Comparison of ENCODE assay signal across 8 cellular contexts in the genomic region with DNA sequence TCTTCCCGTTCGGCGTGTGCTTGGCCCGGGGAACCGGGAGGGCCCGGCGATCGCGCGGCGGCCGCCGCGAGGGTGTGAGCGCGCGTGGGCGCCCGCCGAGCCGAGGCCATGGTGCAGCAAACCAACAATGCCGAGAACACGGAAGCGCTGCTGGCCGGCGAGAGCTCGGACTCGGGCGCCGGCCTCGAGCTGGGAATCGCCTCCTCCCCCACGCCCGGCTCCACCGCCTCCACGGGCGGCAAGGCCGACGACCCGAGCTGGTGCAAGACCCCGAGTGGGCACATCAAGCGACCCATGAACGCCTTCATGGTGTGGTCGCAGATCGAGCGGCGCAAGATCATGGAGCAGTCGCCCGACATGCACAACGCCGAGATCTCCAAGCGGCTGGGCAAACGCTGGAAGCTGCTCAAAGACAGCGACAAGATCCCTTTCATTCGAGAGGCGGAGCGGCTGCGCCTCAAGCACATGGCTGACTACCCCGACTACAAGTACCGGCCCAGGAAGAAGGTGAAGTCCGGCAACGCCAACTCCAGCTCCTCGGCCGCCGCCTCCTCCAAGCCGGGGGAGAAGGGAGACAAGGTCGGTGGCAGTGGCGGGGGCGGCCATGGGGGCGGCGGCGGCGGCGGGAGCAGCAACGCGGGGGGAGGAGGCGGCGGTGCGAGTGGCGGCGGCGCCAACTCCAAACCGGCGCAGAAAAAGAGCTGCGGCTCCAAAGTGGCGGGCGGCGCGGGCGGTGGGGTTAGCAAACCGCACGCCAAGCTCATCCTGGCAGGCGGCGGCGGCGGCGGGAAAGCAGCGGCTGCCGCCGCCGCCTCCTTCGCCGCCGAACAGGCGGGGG. TPM values are rescaled to one million over a fixed set of nuclear protein-coding genes. Genes with fewer than 3 reads are reported as not detected.
DNase-seq lines count a peak whose midpoint lies in the region; ATAC-seq and TF ChIP-seq lines count a peak whose summit lies in the region.

No MANE protein-coding gene starts in this region.

- H3K4ac ChIP-seq in mesendoderm (ENCODE audit: low read depth, low read length): peak overlapping the region; percentile 77

- H4K8ac ChIP-seq in mesendoderm (ENCODE audit: low read depth, low read length): no peak overlapping the region

- peaks cover 31% of the 10 kb centered on the region for H3K36me3 Mint-ChIP-seq in endothelial cell (ENCODE audit: low read depth, unreplicated experiment)
- H3K36me3 Mint-ChIP-seq in stimulated activated naive CD8-positive, alpha-beta T cell treated with anti-CD3 and anti-CD28 coated beads, Interleukin-15, Interleukin-2, amounts not matched to agents 100 ng/mL and 50 ng/mL, for 24 hours (ENCODE audit: low read depth): no peaks in the 10 kb centered on the region

- peak overlapping the region; percentile 98 for H3K56ac ChIP-seq in mesendoderm (ENCODE audit: low read length)

- H3K79me1 ChIP-seq in mesendoderm (ENCODE audit: low read length): no peaks in the 10 kb centered on the region

- peak overlapping the region; percentile 90 for H3K27ac Mint-ChIP-seq in endothelial cell (ENCODE audit: unreplicated experiment)
- peak overlapping the region; percentile 82 for H3K27ac Mint-ChIP-seq in stimulated activated naive CD8-positive, alpha-beta T cell treated with anti-CD3 and anti-CD28 coated beads, Interleukin-15, Interleukin-2, amounts not matched to agents 100 ng/mL and 50 ng/mL, for 24 hours

- no peaks in the 10 kb centered on the region for H3K4me1 ChIP-seq in mesendoderm (ENCODE audit: control insufficient read depth, low read depth, low read length)

- WGBS in mesendoderm (ENCODE audit: extremely low coverage, insufficient coverage, low lambda C conversion rate): no CpG with 5 or more reads among the region's 105 CpGs

- ATAC-seq in GM21529 (IDR thresholded peaks at IDR 0.05; ENCODE audit: unreplicated experiment): peak; percentile 30

- H3K27ac ChIP-seq in mesendoderm (ENCODE audit: low read depth, low read length): peak overlapping the region; percentile 79

- peak overlapping the region; percentile 98 for H3K4me3 Mint-ChIP-seq in endothelial cell (ENCODE audit: unreplicated experiment)
- H3K4me3 Mint-ChIP-seq in stimulated activated naive CD8-positive, alpha-beta T cell treated with anti-CD3 and anti-CD28 coated beads, Interleukin-15, Interleukin-2, amounts not matched to agents 100 ng/mL and 50 ng/mL, for 24 hours: peak overlapping the region; percentile 86

- no peak overlapping the region for H2BK120ac ChIP-seq in mesendoderm (ENCODE audit: low read depth, low read length)

- peak overlapping the region; percentile 93 for H2BK5ac ChIP-seq in mesendoderm (ENCODE audit: low read length)

- peak overlapping the region; percentile 89 for H3K4me3 ChIP-seq in mesendoderm (ENCODE audit: low read length)

- H2BK15ac ChIP-seq in mesendoderm (replicated peaks; ENCODE audit: low read depth): no peak overlapping the region

- H3K4me1 Mint-ChIP-seq in endothelial cell (ENCODE audit: unreplicated experiment): peaks cover 21% of the 10 kb centered on the region
- H3K4me1 Mint-ChIP-seq in stimulated activated naive CD8-positive, alpha-beta T cell treated with anti-CD3 and anti-CD28 coated beads, Interleukin-15, Interleukin-2, amounts not matched to agents 100 ng/mL and 50 ng/mL, for 24 hours (ENCODE audit: low read depth): peaks cover 35% of the 10 kb centered on the region

- DNase-seq in ELF-1 (ENCODE audit: low read depth, low spot score) (peak; percentile 42), LHCN-M2 (ENCODE audit: low read depth) (peak; percentile 66), endothelial cell (ENCODE audit: low spot score) (peak; percentile 38), mesendoderm (peak; percentile 68)
- peak; percentile 11 for DNase-seq in activated CD4-positive, alpha-beta T cell treated with anti-CD3 and anti-CD28 coated beads, Interleukin-2, amount 50 U/mL, for 1 hour
- DNase-seq in NK-92 treated with Interleukin-12 subunit alpha and Interleukin-12 subunit beta, amount 100 ng/mL, for 24 hours (lab: John Stamatoyannopoulos, UW): no peak

- peaks cover 46% of the 10 kb centered on the region for H3K79me2 ChIP-seq in mesendoderm (ENCODE audit: control insufficient read depth, insufficient read depth, low read length)

- H3K23ac ChIP-seq in mesendoderm (ENCODE audit: low read length): peak overlapping the region; percentile 95

- H3K27me3 ChIP-seq in mesendoderm (ENCODE audit: insufficient read depth, low read length, poor library complexity): no peaks in the 10 kb centered on the region

- H3K36me3 ChIP-seq in mesendoderm (ENCODE audit: control insufficient read depth, insufficient read depth, low read length): no peaks in the 10 kb centered on the region

- H3K27me3 Mint-ChIP-seq in endothelial cell (ENCODE audit: unreplicated experiment): peaks cover 11% of the 10 kb centered on the region
- peaks cover 49% of the 10 kb centered on the region for H3K27me3 Mint-ChIP-seq in stimulated activated naive CD8-positive, alpha-beta T cell treated with anti-CD3 and anti-CD28 coated beads, Interleukin-15, Interleukin-2, amounts not matched to agents 100 ng/mL and 50 ng/mL, for 24 hours

- H2AK5ac ChIP-seq in mesendoderm (ENCODE audit: low read length): no peak overlapping the region

- peak overlapping the region; percentile 98 for H3K9ac ChIP-seq in mesendoderm (ENCODE audit: low read length)

- H3K9me3 Mint-ChIP-seq in endothelial cell (ENCODE audit: unreplicated experiment): no peaks in the 10 kb centered on the region
- no peaks in the 10 kb centered on the region for H3K9me3 Mint-ChIP-seq in stimulated activated naive CD8-positive, alpha-beta T cell treated with anti-CD3 and anti-CD28 coated beads, Interleukin-15, Interleukin-2, amounts not matched to agents 100 ng/mL and 50 ng/mL, for 24 hours

- peak overlapping the region; percentile 18 for H3K4me2 ChIP-seq in mesendoderm (ENCODE audit: low read length)

- peak overlapping the region; percentile 94 for H3K18ac ChIP-seq in mesendoderm (ENCODE audit: low read length)

- H4K5ac ChIP-seq in mesendoderm (ENCODE audit: low read length): no peak overlapping the region

- no peak for TF ChIP-seq CTCF in endothelial cell (IDR thresholded peaks at IDR 0.05; ENCODE audit: unreplicated experiment)

RNA-seq across cellular contexts. Expression of a gene that starts 1.1 kb away (rescaled TPM):
- total RNA-seq in LHCN-M2 (2014; rRNA removed): 4.3 and 6.2 TPM in 2 replicates
- 3.3 TPM for polyA plus RNA-seq in LHCN-M2 (2012)
- total RNA-seq in endothelial cell (ENCODE audit: unreplicated experiment): 132 TPM
- polyA plus RNA-seq in mesendoderm (2013, experiment 1 of 2): 95.1 TPM
- 98.8 TPM for polyA plus RNA-seq in mesendoderm (2013, experiment 2 of 2)

Comparison
In these comparisons a context has a peak if more than half of its experiments do, and no peak if none do; other contexts are left out.
1. RNA of a gene that starts 1.1 kb away (total RNA-seq): 132 TPM in endothelial cell (single experiment); 4.3 to 6.2 TPM in LHCN-M2; every median in the first group is over 10 times any median in the second.